3 cellular contexts compared by ENCODE assay signal in genomic region chr7:121428857-121429489, GRCh38.
TF ChIP-seq lines count a peak whose summit lies in the region.

No MANE protein-coding gene starts in this region.

TF ChIP-seq in SK-N-SH treated with all-trans-retinoic acid at 6 μM for 48 hours, 23 proteins besides CTCF, POLR2A, EP300 and RAD21 (continued from another document):
- TF ChIP-seq TSHZ2 (CRISPR knock-in tag; IDR thresholded peaks at IDR 0.05) (no peak), SNAI2 (CRISPR knock-in tag; IDR thresholded peaks at IDR 0.05) (no peak), ESRRG (CRISPR knock-in tag; IDR thresholded peaks at IDR 0.05) (no peak), CSRNP3 (CRISPR knock-in tag; IDR thresholded peaks at IDR 0.05) (no peak), ZNF565 (CRISPR knock-in tag; conservative IDR thresholded peaks at IDR 0.05; ENCODE audit: low read depth) (no peak), GLIS3 (CRISPR knock-in tag; IDR thresholded peaks at IDR 0.05) (no peak), TOX (CRISPR knock-in tag; IDR thresholded peaks at IDR 0.05; ENCODE audit: borderline replicate concordance) (no peak), RARB (CRISPR knock-in tag; IDR thresholded peaks at IDR 0.05) (no peak), ZNF8 (CRISPR knock-in tag; IDR thresholded peaks at IDR 0.05) (no peak), ARNTL (CRISPR knock-in tag; IDR thresholded peaks at IDR 0.05; ENCODE audit: borderline replicate concordance, low read depth) (no peak)

TF ChIP-seq in SK-N-SH, 30 proteins besides CTCF, POLR2A, EP300 and RAD21 (continued from another document):
- TF ChIP-seq ZBTB33 (IDR thresholded peaks at IDR 0.05; ENCODE audit: borderline replicate concordance, low read depth) (no peak), USF1 (IDR thresholded peaks at IDR 0.05; ENCODE audit: borderline replicate concordance, low read depth) (no peak), SIN3A (IDR thresholded peaks at IDR 0.05; ENCODE audit: borderline replicate concordance, low read depth, low read length) (no peak)

TF ChIP-seq in HepG2, 621 proteins besides CTCF, POLR2A, EP300 and RAD21 (continued from another document):
- TF ChIP-seq HNRNPLL (IDR thresholded peaks at IDR 0.05; ENCODE audit: low read depth, low read length, poor library complexity, severe bottlenecking) = no peak
- TF ChIP-seq POGZ (CRISPR knock-in tag; IDR thresholded peaks at IDR 0.05) = no peak
- TF ChIP-seq HNF1B (CRISPR knock-in tag; IDR thresholded peaks at IDR 0.05) = no peak
- TF ChIP-seq E2F2 (CRISPR knock-in tag; IDR thresholded peaks at IDR 0.05; ENCODE audit: borderline replicate concordance) = no peak
- TF ChIP-seq NR2F2 (IDR thresholded peaks at IDR 0.05; ENCODE audit: borderline replicate concordance, low read depth) = no peak
- no peak for TF ChIP-seq JARID2 (CRISPR knock-in tag; IDR thresholded peaks at IDR 0.05; ENCODE audit: insufficient replicate concordance)
- TF ChIP-seq ZBTB39 (CRISPR knock-in tag; IDR thresholded peaks at IDR 0.05) = no peak
- no peak for TF ChIP-seq AHR (CRISPR knock-in tag; IDR thresholded peaks at IDR 0.05)
- TF ChIP-seq ELK4 (CRISPR knock-in tag; IDR thresholded peaks at IDR 0.05; ENCODE audit: borderline replicate concordance) = no peak
- TF ChIP-seq ZNF670 (CRISPR knock-in tag; IDR thresholded peaks at IDR 0.05; ENCODE audit: borderline replicate concordance) = no peak
- TF ChIP-seq GTF3A (CRISPR knock-in tag; conservative IDR thresholded peaks at IDR 0.05) = no peak
- no peak for TF ChIP-seq ZNF142 (CRISPR knock-in tag; IDR thresholded peaks at IDR 0.05)
- no peak for TF ChIP-seq FOXK1 (CRISPR knock-in tag; IDR thresholded peaks at IDR 0.05; ENCODE audit: borderline replicate concordance, low read depth)
